Comparison of ENCODE assay signal across 1 cellular context in genomic region chr5:32953694-32954093, GRCh38.
TF ChIP-seq lines count a peak whose summit lies in the region.

No MANE protein-coding gene starts in this region.

TF ChIP-seq in GM23338, 12 proteins besides CTCF, POLR2A, EP300 and RAD21 (continued from another document):
- TF ChIP-seq REST (IDR thresholded peaks at IDR 0.05; ENCODE audit: unreplicated experiment), result no peak
